In the genomic region with DNA sequence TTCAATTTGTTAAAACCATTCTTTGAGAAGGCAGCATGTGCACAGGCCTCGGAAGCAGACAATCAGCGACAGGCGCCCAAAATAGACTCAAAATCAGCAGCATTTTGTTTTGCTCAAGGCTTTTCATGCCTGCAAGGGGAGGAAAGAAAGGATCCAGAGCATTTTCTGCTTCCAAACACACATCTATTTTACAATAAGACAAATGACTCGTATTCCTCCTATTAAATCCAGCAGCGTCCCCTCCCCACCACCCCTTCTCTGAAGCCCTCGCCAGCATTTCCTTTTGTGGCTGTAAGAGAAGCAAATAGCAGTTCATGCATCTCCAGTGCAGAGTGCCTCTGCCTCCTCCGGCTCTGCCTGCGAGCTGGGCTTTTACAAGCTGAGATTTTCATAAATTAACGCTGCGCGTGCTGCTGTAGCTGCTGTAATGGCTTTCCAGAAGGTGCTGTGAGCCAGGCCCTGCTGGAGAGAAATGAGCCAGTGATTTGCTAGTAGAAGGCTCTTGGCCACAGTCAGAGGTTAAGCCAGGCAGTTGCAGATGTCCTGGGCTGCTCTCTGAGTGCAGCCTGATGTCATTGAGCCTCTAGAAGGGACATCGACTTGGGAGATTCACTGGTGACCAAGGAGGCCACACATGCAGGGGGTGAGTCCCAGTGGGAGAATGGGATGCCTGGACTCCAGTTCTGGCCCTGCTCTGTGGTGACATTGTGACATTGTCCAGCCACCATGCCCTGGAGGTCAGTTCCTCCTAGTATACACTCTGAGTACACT, we compare ENCODE assay signal across 10 cellular contexts.
A peak's percentile ranks its signal among the peaks of the same experiment; 100 is the strongest.
DNase-seq lines count a peak whose midpoint lies in the region; ATAC-seq, FAIRE-seq and TF ChIP-seq lines count a peak whose summit lies in the region.
"Had no signal": no experiment of that assay in that cellular context is flagged by ENCODE, and none has a peak within 500 bp of the region (broad histone marks: within the 10 kb centered on the region; RNA-seq: fewer than 3 reads in every experiment).

No MANE protein-coding gene starts in this region.

- H3K9me3 Mint-ChIP-seq in astrocyte (ENCODE audit: unreplicated experiment): peaks cover 7% of the 10 kb centered on the region
- H3K9me3 Mint-ChIP-seq: activated B cell treated with CpG ODN at 0.5 μM for 24 hours had no signal

- 43% methylated on average over 12 of the region's 12 CpGs for WGBS in hepatocyte (ENCODE audit: low lambda C conversion rate, missing lambda C conversion rate)
- WGBS in sigmoid colon, 2 donors: 40 to 70% methylated on average over 12 of the region's 12 CpGs

- DNase-seq in EH (ENCODE audit: low read depth) (peak; percentile 95), astrocyte (ENCODE audit: low read depth) (peak; percentile 67), hepatocyte (ENCODE audit: low spot score) (peak; percentile 72), sigmoid colon (peak; percentile 96), NOMO-1 treated with DMSO at 0.1 percent for 48 hours (lab: John Stamatoyannopoulos, UW; ENCODE audit: unreplicated experiment) (no peak), NCI-H69 (lab: John Stamatoyannopoulos, UW) (no peak), DMS 273 treated with DMSO at 0.1 percent for 48 hours (lab: John Stamatoyannopoulos, UW) (no peak)
- DNase-seq: activated B cell treated with CpG ODN at 0.5 μM for 24 hours had no signal

- H3K9me3 ChIP-seq in astrocyte (ENCODE audit: insufficient read depth, low read depth, low read length) (no peaks in the 10 kb centered on the region), hepatocyte (ENCODE audit: low read depth) (no peaks in the 10 kb centered on the region), sigmoid colon (no peaks in the 10 kb centered on the region)

- H3K27me3 ChIP-seq in astrocyte (ENCODE audit: insufficient read depth, low read length) (no peaks in the 10 kb centered on the region), hepatocyte (no peaks in the 10 kb centered on the region), sigmoid colon (no peaks in the 10 kb centered on the region)

- peak overlapping the region; percentile 1 for H3K9ac ChIP-seq in astrocyte (ENCODE audit: low read length)

- H4K20me1 ChIP-seq in astrocyte (ENCODE audit: insufficient read depth, low read length) (no peaks in the 10 kb centered on the region), hepatocyte (ENCODE audit: insufficient read depth, poor library complexity, severe bottlenecking) (no peaks in the 10 kb centered on the region)

- H3K27me3 Mint-ChIP-seq in astrocyte (ENCODE audit: low read depth, unreplicated experiment): peaks cover 20% of the 10 kb centered on the region
- H3K27me3 Mint-ChIP-seq: activated B cell treated with CpG ODN at 0.5 μM for 24 hours had no signal

- no peaks in the 10 kb centered on the region for H3K36me3 Mint-ChIP-seq in astrocyte (ENCODE audit: low read depth, unreplicated experiment)

- no peak overlapping the region for H3K4me3 Mint-ChIP-seq in astrocyte (ENCODE audit: unreplicated experiment)
- H3K4me3 Mint-ChIP-seq: activated B cell treated with CpG ODN at 0.5 μM for 24 hours had no signal

- no peaks in the 10 kb centered on the region for H3K36me3 ChIP-seq in astrocyte (ENCODE audit: insufficient read depth, low read length)
- H3K36me3 ChIP-seq in hepatocyte (replicated peaks; ENCODE audit: insufficient read depth, low read depth): no peaks in the 10 kb centered on the region
- no peaks in the 10 kb centered on the region for H3K36me3 ChIP-seq in sigmoid colon

- H3K4me1 Mint-ChIP-seq in astrocyte (ENCODE audit: low read depth, unreplicated experiment): peaks cover 13% of the 10 kb centered on the region
- H3K4me1 Mint-ChIP-seq: activated B cell treated with CpG ODN at 0.5 μM for 24 hours had no signal

- no peak for ATAC-seq in GM18873 (IDR thresholded peaks at IDR 0.05; ENCODE audit: low FRiP score, unreplicated experiment)
- ATAC-seq: HCT116 had no signal

- TF ChIP-seq POLR2A in sigmoid colon (IDR thresholded peaks at IDR 0.05): no peak

- H3K4me3 ChIP-seq in astrocyte (ENCODE audit: insufficient read depth, low read depth, low read length): peak overlapping the region; percentile 2
- H3K4me3 ChIP-seq in hepatocyte: no peak overlapping the region
- H3K4me3 ChIP-seq in sigmoid colon: no peak overlapping the region

- TF ChIP-seq CTCF in astrocyte (IDR thresholded peaks at IDR 0.05; ENCODE audit: insufficient read depth, low read depth, low read length) (no peak), hepatocyte (IDR thresholded peaks at IDR 0.05; ENCODE audit: poor library complexity) (no peak), sigmoid colon (IDR thresholded peaks at IDR 0.05) (peak in 1 of 4 experiments; percentile 8)

- H3K27ac ChIP-seq in astrocyte (ENCODE audit: low read depth, low read length) (peak overlapping the region; percentile 1), hepatocyte (peak overlapping the region; percentile 78), sigmoid colon (peak overlapping the region; percentile 81 to 94 (median 92))

- no peaks in the 10 kb centered on the region for H3K9me2 ChIP-seq in hepatocyte (replicated peaks; ENCODE audit: insufficient read depth)

- H2AFZ ChIP-seq in astrocyte (ENCODE audit: low read depth, low read length) (peak overlapping the region; percentile 46), hepatocyte (no peak overlapping the region)

- FAIRE-seq in astrocyte (lab: Jason Lieb, UNC): no peak

- no peak overlapping the region for H3K27ac Mint-ChIP-seq in astrocyte (ENCODE audit: unreplicated experiment)
- H3K27ac Mint-ChIP-seq: activated B cell treated with CpG ODN at 0.5 μM for 24 hours had no signal

- H3K4me2 ChIP-seq in astrocyte (ENCODE audit: low read length) (peak overlapping the region; percentile 34), hepatocyte (peak overlapping the region; percentile 33)

- peaks cover 25% of the 10 kb centered on the region for H3K4me1 ChIP-seq in astrocyte (ENCODE audit: insufficient read depth, low read length)
- H3K4me1 ChIP-seq in hepatocyte (ENCODE audit: insufficient read depth): peaks cover 20% of the 10 kb centered on the region
- peaks cover 0 to 75% (median 69%) of the 10 kb centered on the region in 4 donors for H3K4me1 ChIP-seq in sigmoid colon

- peak in 2 of 4 donors; percentile 27 to 71 for TF ChIP-seq EP300 in sigmoid colon (IDR thresholded peaks at IDR 0.05)

- intact Hi-C loops in sigmoid colon (cut with DNase I): loop anchor here (2.0 to 5.0 kb wide), 4 partner anchors 39 to 135 kb away; a partner anchor contains a TSS

- H3K79me2 ChIP-seq in astrocyte (ENCODE audit: insufficient read depth, low read length) (no peaks in the 10 kb centered on the region), hepatocyte (no peaks in the 10 kb centered on the region)

Comparison
In these comparisons a context has a peak if more than half of its experiments do, and no peak if none do; other contexts are left out.
1. DNase-seq: peak in EH (single experiment), astrocyte (single experiment), hepatocyte (single experiment) and sigmoid colon (single experiment); none in NOMO-1 treated with DMSO at 0.1 percent for 48 hours (single experiment), NCI-H69 (single experiment) and DMS 273 treated with DMSO at 0.1 percent for 48 hours (single experiment).
2. H3K27ac ChIP-seq: peak in every context shown above with its lines; median percentile 92 in sigmoid colon; 78 in hepatocyte; 1 in astrocyte.